ENCODE assay signal across 18 cellular contexts in genomic region chr7:18997477-18998130, GRCh38.
DNase-seq lines count a peak whose midpoint lies in the region; ATAC-seq, FAIRE-seq and TF ChIP-seq lines count a peak whose summit lies in the region.
"Had no signal": no experiment of that assay in that cellular context is flagged by ENCODE, and none has a peak within 500 bp of the region (broad histone marks: within the 10 kb centered on the region; RNA-seq: fewer than 3 reads in every experiment).

No MANE protein-coding gene starts in this region.

- H3K4me1 Mint-ChIP-seq in activated T-helper 2 cell treated with anti-CD3 and anti-CD28 coated beads, Interferon-gamma antibody, Interleukin-2, Interleukin-4, amounts not matched to agents 10 μg/mL and 5 μg/mL and 100 μg/mL, durations not matched to agents 14 hours and 24 hours and 36 hours (ENCODE audit: low read depth): no peaks in the 10 kb centered on the region
- H3K4me1 Mint-ChIP-seq in effector memory CD8-positive, alpha-beta T cell (ENCODE audit: low read depth in 2 of 2): no peaks in the 10 kb centered on the region
- H3K4me1 Mint-ChIP-seq: IgD-negative memory B cell had no signal

- ATAC-seq in SK-N-SH treated with all-trans-retinoic acid at 6 μM for 48 hours (no peak), Right ventricle myocardium superior (ENCODE audit: poor library complexity) (no peak)
- ATAC-seq in effector memory CD8-positive, alpha-beta T cell (replicated peaks): no peak
- ATAC-seq: A549 had no signal

- intact Hi-C loops in activated T-helper 2 cell treated with anti-CD3 and anti-CD28 coated beads, Interferon-gamma antibody, Interleukin-2, Interleukin-4, amounts not matched to agents 10 μg/mL and 5 μg/mL and 100 μg/mL, durations not matched to agents 14 hours and 24 hours and 36 hours (cut with micrococcal nuclease): no loop called here
- intact Hi-C loops in Right ventricle myocardium superior (cut with DNase I): no loop called here

- H3K36me3 Mint-ChIP-seq in activated T-helper 2 cell treated with anti-CD3 and anti-CD28 coated beads, Interferon-gamma antibody, Interleukin-2, Interleukin-4, amounts not matched to agents 10 μg/mL and 5 μg/mL and 100 μg/mL, durations not matched to agents 14 hours and 24 hours and 36 hours (ENCODE audit: low read depth): no peaks in the 10 kb centered on the region
- H3K36me3 Mint-ChIP-seq in effector memory CD8-positive, alpha-beta T cell (ENCODE audit: insufficient read depth): no peaks in the 10 kb centered on the region
- H3K36me3 Mint-ChIP-seq: IgD-negative memory B cell had no signal

- FAIRE-seq in RCC 7860 (lab: Jason Lieb, UNC): peak; percentile 38
- FAIRE-seq: A549, D721Med, GM12891, HTR-8/SVneo had no signal

- no peaks in the 10 kb centered on the region for H3K27me3 Mint-ChIP-seq in activated T-helper 2 cell treated with anti-CD3 and anti-CD28 coated beads, Interferon-gamma antibody, Interleukin-2, Interleukin-4, amounts not matched to agents 10 μg/mL and 5 μg/mL and 100 μg/mL, durations not matched to agents 14 hours and 24 hours and 36 hours (ENCODE audit: low read depth)
- H3K27me3 Mint-ChIP-seq in effector memory CD8-positive, alpha-beta T cell: no peaks in the 10 kb centered on the region
- H3K27me3 Mint-ChIP-seq: CD4-positive, alpha-beta T cell; IgD-negative memory B cell had no signal

- DNase-seq in EL (peak; percentile 17), RCC 7860 (ENCODE audit: low spot score) (no peak), iris pigment epithelial cell (ENCODE audit: low read depth) (peak; percentile 26), SHP77 (lab: John Stamatoyannopoulos, UW) (no peak), Right ventricle myocardium superior (no peak)
- DNase-seq in activated T-helper 2 cell treated with anti-CD3 and anti-CD28 coated beads, Interferon-gamma antibody, Interleukin-2, Interleukin-4, amounts not matched to agents 10 μg/mL and 5 μg/mL and 100 μg/mL, durations not matched to agents 14 hours and 24 hours and 36 hours (ENCODE audit: low spot score): no peak
- no peak for DNase-seq in effector memory CD8-positive, alpha-beta T cell
- DNase-seq: AML-193; Caco-2; CD4-positive, alpha-beta T cell; GF-D8; GM23248 had no signal

- H3K9me3 Mint-ChIP-seq in activated T-helper 2 cell treated with anti-CD3 and anti-CD28 coated beads, Interferon-gamma antibody, Interleukin-2, Interleukin-4, amounts not matched to agents 10 μg/mL and 5 μg/mL and 100 μg/mL, durations not matched to agents 14 hours and 24 hours and 36 hours: no peaks in the 10 kb centered on the region
- no peaks in the 10 kb centered on the region for H3K9me3 Mint-ChIP-seq in effector memory CD8-positive, alpha-beta T cell
- H3K9me3 Mint-ChIP-seq: CD4-positive, alpha-beta T cell; IgD-negative memory B cell had no signal

- no peak overlapping the region for H3K4me3 Mint-ChIP-seq in activated T-helper 2 cell treated with anti-CD3 and anti-CD28 coated beads, Interferon-gamma antibody, Interleukin-2, Interleukin-4, amounts not matched to agents 10 μg/mL and 5 μg/mL and 100 μg/mL, durations not matched to agents 14 hours and 24 hours and 36 hours (ENCODE audit: low read depth)
- no peak overlapping the region for H3K4me3 Mint-ChIP-seq in effector memory CD8-positive, alpha-beta T cell
- H3K4me3 Mint-ChIP-seq: CD4-positive, alpha-beta T cell; IgD-negative memory B cell had no signal

- H3K27ac Mint-ChIP-seq in activated T-helper 2 cell treated with anti-CD3 and anti-CD28 coated beads, Interferon-gamma antibody, Interleukin-2, Interleukin-4, amounts not matched to agents 10 μg/mL and 5 μg/mL and 100 μg/mL, durations not matched to agents 14 hours and 24 hours and 36 hours: no peak overlapping the region
- H3K27ac Mint-ChIP-seq in effector memory CD8-positive, alpha-beta T cell: no peak overlapping the region
- H3K27ac Mint-ChIP-seq: CD4-positive, alpha-beta T cell; IgD-negative memory B cell had no signal

TF ChIP-seq in SK-N-SH treated with all-trans-retinoic acid at 6 μM for 48 hours, 23 proteins besides CTCF, POLR2A, EP300 and RAD21 (continues in another document):
- TF ChIP-seq ZNF70 (CRISPR knock-in tag; IDR thresholded peaks at IDR 0.05) (no peak), PATZ1 (CRISPR knock-in tag; IDR thresholded peaks at IDR 0.05; ENCODE audit: borderline replicate concordance) (no peak), BACH2 (CRISPR knock-in tag; IDR thresholded peaks at IDR 0.05; ENCODE audit: borderline replicate concordance) (no peak), ISL1 (CRISPR knock-in tag; IDR thresholded peaks at IDR 0.05) (no peak), TSHZ2 (CRISPR knock-in tag; IDR thresholded peaks at IDR 0.05) (peak; percentile 61; the same call in 1 of the 2 replicates), POU6F1 (CRISPR knock-in tag; IDR thresholded peaks at IDR 0.05; ENCODE audit: borderline replicate concordance, low read depth) (no peak), CSDC2 (CRISPR knock-in tag; IDR thresholded peaks at IDR 0.05) (no peak), TCF4 (CRISPR knock-in tag; IDR thresholded peaks at IDR 0.05; ENCODE audit: borderline replicate concordance) (peak; percentile 88), OSR1 (CRISPR knock-in tag; IDR thresholded peaks at IDR 0.05) (no peak), ESRRG (CRISPR knock-in tag; IDR thresholded peaks at IDR 0.05) (no peak), ZFP30 (CRISPR knock-in tag; IDR thresholded peaks at IDR 0.05) (no peak), ZNF8 (CRISPR knock-in tag; IDR thresholded peaks at IDR 0.05) (no peak), ARNTL (CRISPR knock-in tag; IDR thresholded peaks at IDR 0.05; ENCODE audit: borderline replicate concordance, low read depth) (no peak), CSRNP3 (CRISPR knock-in tag; IDR thresholded peaks at IDR 0.05) (no peak), ZC3H10 (CRISPR knock-in tag; IDR thresholded peaks at IDR 0.05) (no peak), GLIS3 (CRISPR knock-in tag; IDR thresholded peaks at IDR 0.05) (no peak)

Comparison
In these comparisons a context has a peak if more than half of its experiments do, and no peak if none do; other contexts are left out.
1. DNase-seq: peak in EL (single experiment) and iris pigment epithelial cell (single experiment); none in RCC 7860 (single experiment), SHP77 (0 of 2), activated T-helper 2 cell treated with anti-CD3 and anti-CD28 coated beads, Interferon-gamma antibody, Interleukin-2, Interleukin-4, amounts not matched to agents 10 μg/mL and 5 μg/mL and 100 μg/mL, durations not matched to agents 14 hours and 24 hours and 36 hours (single experiment), Right ventricle myocardium superior (single experiment) and effector memory CD8-positive, alpha-beta T cell (0 of 3).